8 cellular contexts compared by ENCODE assay signal in genomic region chr2:9333591-9334171, GRCh38.
DNase-seq lines count a peak whose midpoint lies in the region; ATAC-seq, FAIRE-seq and TF ChIP-seq lines count a peak whose summit lies in the region.

No MANE protein-coding gene starts in this region.

- H3K79me2 ChIP-seq in K562 (ENCODE audit: control insufficient read depth, insufficient read depth, low read length): no peaks in the 10 kb centered on the region

- no peaks in the 10 kb centered on the region for H3K36me3 ChIP-seq in K562 (ENCODE audit: control insufficient read depth, insufficient read depth, low read length)
- no peaks in the 10 kb centered on the region for H3K36me3 ChIP-seq in iPS DF 6.9 (ENCODE audit: control insufficient read depth, insufficient read depth, low read length)

- intact Hi-C loops in K562 (cut with micrococcal nuclease): loop anchor here (1.0 kb wide), 2 partner anchors 127 to 191 kb away; partner anchors contain the start of gene ASAP2

- H3K9ac ChIP-seq in K562 (ENCODE audit: insufficient read depth in 1 of 2, low read depth in 2 of 2, low read length in 2 of 2): no peak overlapping the region

- no peak overlapping the region for H3K4me2 ChIP-seq in K562 (ENCODE audit: insufficient read depth, low read length)

- DNase-seq in AG08396 (ENCODE audit: low spot score): peak; percentile 72
- DNase-seq in NCI-H526 treated with DMSO at 0.1 percent for 48 hours (lab: John Stamatoyannopoulos, UW): peak; percentile 55
- peak; percentile 35 to 79 (median 46) for DNase-seq in K562 (ENCODE audit: extremely low read depth in 1 of 4, low spot score in 3 of 4)
- DNase-seq in iPS DF 6.9 (ENCODE audit: low read depth, low spot score): peak; percentile 25
- peak; percentile 67 for DNase-seq in smooth muscle cell of the brain vasculature (ENCODE audit: low read depth, low spot score)

- TF ChIP-seq CTCF in GM12874 (IDR thresholded peaks at IDR 0.05; ENCODE audit: insufficient read depth, low read depth, low read length) (peak; percentile 33; the same call in 1 of the 2 replicates), K562 (IDR thresholded peaks at IDR 0.05 in 2 of 3, conservative IDR thresholded peaks at IDR 0.05 in 1 of 3; ENCODE audit: insufficient read depth in 2 of 3, low read depth in 1 of 3, low read length in 3 of 3) (peak; percentile 70 to 88 (median 79))

- no peak for TF ChIP-seq EP300 in K562 (IDR thresholded peaks at IDR 0.05; ENCODE audit: low read length)

- POLR2A ChIA-PET in K562 (lab: Yijun Ruan, JAX): interaction anchor here (0.5 to 1.1 kb wide), 2 partner anchors 26 to 445 kb away, joined by 3 read pairs; no protein-coding TSS in a partner anchor

- ATAC-seq in K562 (peak; percentile 83), HG03354 (IDR thresholded peaks at IDR 0.05; ENCODE audit: poor library complexity, severe bottlenecking, unreplicated experiment) (no peak), HG03039 (IDR thresholded peaks at IDR 0.05; ENCODE audit: unreplicated experiment) (no peak)

- BruUV-seq in K562 (replicated peaks; lab: Mats Ljungman, UMichigan): no TSS peak

- in situ Hi-C loops in K562 (cut with MboI): no loop called here

- no peak overlapping the region for H3K4me3 ChIP-seq in K562
- no peak overlapping the region for H3K4me3 ChIP-seq in iPS DF 6.9 (ENCODE audit: low read length)

- WGBS in K562 (ENCODE audit: insufficient coverage, low coverage, missing lambda C conversion rate): 16% methylated on average over 5 of the region's 7 CpGs
- WGBS in iPS DF 6.9 (ENCODE audit: insufficient coverage, insufficient read length): no CpG with 5 or more reads among the region's 7 CpGs

- H3K27ac ChIP-seq in K562 (ENCODE audit: extremely low read depth, low read depth, low read length) (no peak overlapping the region), iPS DF 6.9 (ENCODE audit: low read length) (no peak overlapping the region)

- TF ChIP-seq RAD21 in K562 (CRISPR knock-in tag; conservative IDR thresholded peaks at IDR 0.05 in 1 of 2, IDR thresholded peaks at IDR 0.05 in 1 of 2): peak; percentile 76 to 84

- H3K27me3 ChIP-seq in K562 (ENCODE audit: control insufficient read depth in 2 of 2, insufficient read depth in 2 of 2, low read length in 2 of 2) (no peaks in the 10 kb centered on the region; a peak in 1 of 5 replicates), iPS DF 6.9 (ENCODE audit: control insufficient read depth, insufficient read depth, low read length) (no peaks in the 10 kb centered on the region)

- H2AFZ ChIP-seq in K562 (ENCODE audit: low read depth, low read length): no peak overlapping the region

- no peak for TF ChIP-seq POLR2A in K562 (conservative IDR thresholded peaks at IDR 0.05)

- H3K9me3 ChIP-seq in K562 (replicated peaks; ENCODE audit: control insufficient read depth, insufficient read depth, low read depth, low read length): no peaks in the 10 kb centered on the region
- H3K9me3 ChIP-seq in iPS DF 6.9 (ENCODE audit: control insufficient read depth, insufficient read depth, low read length): no peaks in the 10 kb centered on the region

- no peaks in the 10 kb centered on the region for H4K20me1 ChIP-seq in K562 (replicated peaks; ENCODE audit: control insufficient read depth, insufficient read depth, low read length)

- H3K4me1 ChIP-seq in K562 (replicated peaks in 1 of 2; ENCODE audit: control insufficient read depth in 2 of 2, insufficient read depth in 2 of 2, low read length in 2 of 2) (peaks cover 18 to 37% of the 10 kb centered on the region in 2 experiments), iPS DF 6.9 (ENCODE audit: control insufficient read depth, insufficient read depth, low read length) (no peaks in the 10 kb centered on the region)

- no peaks in the 10 kb centered on the region for H3K9me1 ChIP-seq in K562 (ENCODE audit: control insufficient read depth, insufficient read depth, low read length)

- CTCF ChIA-PET in K562 (lab: Yijun Ruan, JAX; ENCODE audit: low intra/inter-chr PET ratio): interaction anchor here (0.6 to 3.7 kb wide), 2 partner anchors 37 to 191 kb away, joined by 3 to 13 read pairs; no protein-coding TSS in a partner anchor

- FAIRE-seq in K562 (lab: Jason Lieb, UNC): peak; percentile 80

TF ChIP-seq in K562, 482 proteins besides CTCF, POLR2A, EP300 and RAD21:
- TF ChIP-seq, protein P1, sequence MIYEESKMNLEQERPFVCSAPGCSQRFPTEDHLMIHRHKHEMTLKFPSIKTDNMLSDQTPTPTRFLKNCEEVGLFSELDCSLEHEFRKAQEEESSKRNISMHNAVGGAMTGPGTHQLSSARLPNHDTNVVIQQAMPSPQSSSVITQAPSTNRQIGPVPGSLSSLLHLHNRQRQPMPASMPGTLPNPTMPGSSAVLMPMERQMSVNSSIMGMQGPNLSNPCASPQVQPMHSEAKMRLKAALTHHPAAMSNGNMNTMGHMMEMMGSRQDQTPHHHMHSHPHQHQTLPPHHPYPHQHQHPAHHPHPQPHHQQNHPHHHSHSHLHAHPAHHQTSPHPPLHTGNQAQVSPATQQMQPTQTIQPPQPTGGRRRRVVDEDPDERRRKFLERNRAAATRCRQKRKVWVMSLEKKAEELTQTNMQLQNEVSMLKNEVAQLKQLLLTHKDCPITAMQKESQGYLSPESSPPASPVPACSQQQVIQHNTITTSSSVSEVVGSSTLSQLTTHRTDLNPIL (CRISPR knock-in tag; IDR thresholded peaks at IDR 0.05): no peak
- TF ChIP-seq CC2D1A (IDR thresholded peaks at IDR 0.05) (peak; percentile 44; the same call in 1 of the 2 replicates), ZBTB7A (IDR thresholded peaks at IDR 0.05; ENCODE audit: borderline replicate concordance, control insufficient read depth, low read depth, low read length) (no peak), JUN (IDR thresholded peaks at IDR 0.05; ENCODE audit: borderline replicate concordance, low read depth, low read length) (peak; percentile 52; the same call in 1 of the 2 replicates), JUN (CRISPR knock-in tag; IDR thresholded peaks at IDR 0.05; ENCODE audit: borderline replicate concordance) (no peak), JUND (IDR thresholded peaks at IDR 0.05; ENCODE audit: borderline replicate concordance, low read depth, low read length) (no peak), JUND (tag; IDR thresholded peaks at IDR 0.05; ENCODE audit: borderline replicate concordance, low read depth, low read length) (peak; percentile 35; the same call in 1 of the 3 replicates), ZC3H11A (IDR thresholded peaks at IDR 0.05; ENCODE audit: low read depth, low read length) (0 out of 2 replicates have a peak, but pooled peaks have one; percentile 53), NR3C1 (CRISPR knock-in tag; IDR thresholded peaks at IDR 0.05) (no peak), SMC3 (conservative IDR thresholded peaks at IDR 0.05; ENCODE audit: insufficient read depth, low read depth, low read length) (peak; percentile 34; the same call in 1 of the 2 replicates), RCOR1 (IDR thresholded peaks at IDR 0.05; ENCODE audit: borderline replicate concordance in 1 of 2, low read depth in 2 of 2, low read length in 2 of 2) (0 out of 4 replicates have a peak, but pooled peaks of 1 of the 2 experiments have one; percentile 26), ELF4 (CRISPR knock-in tag; IDR thresholded peaks at IDR 0.05) (no peak), ZFX (CRISPR knock-in tag; IDR thresholded peaks at IDR 0.05) (peak; percentile 17; the same call in 1 of the 2 replicates), YY1 (IDR thresholded peaks at IDR 0.05; ENCODE audit: borderline replicate concordance in 1 of 3, control insufficient read depth in 1 of 3, extremely low read depth in 1 of 3, insufficient read depth in 3 of 3, insufficient read length in 1 of 3, insufficient replicate concordance in 2 of 3, low read depth in 1 of 3, low read length in 2 of 3) (peak in 1 of 3 experiments; percentile 21), MYC (IDR thresholded peaks at IDR 0.05; ENCODE audit: low read depth, low read length) (peak; percentile 49; the same call in 1 of the 2 replicates), MYC (CRISPR knock-in tag; IDR thresholded peaks at IDR 0.05; ENCODE audit: borderline replicate concordance, low read depth) (no peak)
- TF ChIP-seq, protein P2, sequence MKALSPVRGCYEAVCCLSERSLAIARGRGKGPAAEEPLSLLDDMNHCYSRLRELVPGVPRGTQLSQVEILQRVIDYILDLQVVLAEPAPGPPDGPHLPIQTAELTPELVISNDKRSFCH (CRISPR knock-in tag; IDR thresholded peaks at IDR 0.05): no peak
- TF ChIP-seq, protein P2 (tag; IDR thresholded peaks at IDR 0.05): no peak
- TF ChIP-seq, protein P3, sequence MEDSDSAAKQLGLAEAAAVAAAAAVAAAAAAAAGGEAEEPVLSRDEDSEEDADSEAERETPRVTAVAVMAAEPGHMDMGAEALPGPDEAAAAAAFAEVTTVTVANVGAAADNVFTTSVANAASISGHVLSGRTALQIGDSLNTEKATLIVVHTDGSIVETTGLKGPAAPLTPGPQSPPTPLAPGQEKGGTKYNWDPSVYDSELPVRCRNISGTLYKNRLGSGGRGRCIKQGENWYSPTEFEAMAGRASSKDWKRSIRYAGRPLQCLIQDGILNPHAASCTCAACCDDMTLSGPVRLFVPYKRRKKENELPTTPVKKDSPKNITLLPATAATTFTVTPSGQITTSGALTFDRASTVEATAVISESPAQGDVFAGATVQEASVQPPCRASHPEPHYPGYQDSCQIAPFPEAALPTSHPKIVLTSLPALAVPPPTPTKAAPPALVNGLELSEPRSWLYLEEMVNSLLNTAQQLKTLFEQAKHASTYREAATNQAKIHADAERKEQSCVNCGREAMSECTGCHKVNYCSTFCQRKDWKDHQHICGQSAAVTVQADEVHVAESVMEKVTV (CRISPR knock-in tag; IDR thresholded peaks at IDR 0.05): peak; percentile 57
